ENCODE assay signal across 32 cellular contexts in the genomic region with DNA sequence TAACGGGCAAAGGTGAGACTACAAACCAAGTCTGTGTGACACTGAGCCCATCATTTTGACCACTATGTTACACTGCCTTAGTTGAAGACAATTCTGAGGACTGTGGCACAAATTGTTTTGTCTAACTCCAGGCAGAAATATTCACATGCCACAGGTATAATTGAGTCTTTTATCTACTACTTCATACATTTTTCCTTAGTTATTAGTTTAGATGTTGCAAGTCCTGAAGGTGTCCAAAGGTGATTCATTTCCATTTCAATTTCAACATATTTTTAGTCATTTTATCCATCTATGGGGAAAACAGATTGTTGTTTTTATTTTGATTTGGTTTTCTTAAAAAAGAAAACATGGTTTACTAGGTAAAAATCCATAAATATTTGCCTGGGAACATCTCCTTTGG.
"Had no signal": no experiment of that assay in that cellular context is flagged by ENCODE, and none has a peak within 500 bp of the region (broad histone marks: within the 10 kb centered on the region; RNA-seq: fewer than 3 reads in every experiment).

No MANE protein-coding gene starts in this region.

- H3K9me3 ChIP-seq: adrenal gland, body of pancreas, breast epithelium had no signal

- FAIRE-seq: astrocyte had no signal

- H3K4me1 ChIP-seq: adrenal gland, ascending aorta, body of pancreas, breast epithelium had no signal

- DNase-seq: activated effector memory CD4-positive, alpha-beta T cell treated with anti-CD3 and anti-CD28 coated beads, Interleukin-2, amount 50 U/mL, for 16 hours; activated effector memory CD4-positive, alpha-beta T cell treated with Interleukin-2 at 50 U/mL for 16 hours; activated gamma-delta T cell; activated gamma-delta T cell treated with Interleukin-2 at 50 U/mL for 16 hours; activated naive CD4-positive, alpha-beta T cell; activated naive CD4-positive, alpha-beta T cell treated with anti-CD3 and anti-CD28 coated beads for 36 hours; activated naive CD4-positive, alpha-beta T cell treated with anti-CD3 and anti-CD28 coated beads, Interleukin-2, amount 10 ng/mL, durations not matched to agents 7 days and 5 days; activated naive CD4-positive, alpha-beta T cell treated with anti-CD3 and anti-CD28 coated beads, Interleukin-2, amount 50 U/mL, for 16 hours; activated naive CD4-positive, alpha-beta T cell treated with Interleukin-2 at 50 U/mL for 16 hours; activated naive CD8-positive, alpha-beta T cell treated with anti-CD3 and anti-CD28 coated beads for 36 hours; activated naive CD8-positive, alpha-beta T cell treated with anti-CD3 and anti-CD28 coated beads, Interleukin-2, amount 10 ng/mL, durations not matched to agents 7 days and 5 days; activated naive CD8-positive, alpha-beta T cell treated with anti-CD3 and anti-CD28 coated beads, Interleukin-2, amount 50 U/mL, for 24 hours; activated T-cell treated with anti-CD3 and anti-CD28 coated beads for 4 hours; activated T-cell treated with anti-CD3 and anti-CD28 coated beads, Interleukin-2, amount 50 U/mL, for 1 hour; activated T-cell treated with anti-CD3 and anti-CD28 coated beads, Interleukin-2, amount 50 U/mL, for 24 hours; activated T-cell treated with anti-CD3 and anti-CD28 coated beads, Interleukin-2, amount 50 U/mL, for 4 hours; activated T-cell treated with anti-CD3 and anti-CD28 coated beads, Interleukin-2, amount 50 U/mL, for 48 hours; activated T-cell treated with anti-CD3 and anti-CD28 coated beads, Interleukin-2, amount 50 U/mL, for 72 hours; adrenal gland; amniotic stem cell; amygdala; anterior cingulate cortex; aorta; body of pancreas; brain microvascular endothelial cell; caudate nucleus; central memory CD4-positive, alpha-beta T cell; cerebellar nuclear complex had no signal

- H3K4me3 ChIP-seq: adrenal gland, ascending aorta, body of pancreas, breast epithelium, cardiac muscle cell had no signal

- H3K27me3 ChIP-seq: adrenal gland, ascending aorta, body of pancreas, brain microvascular endothelial cell, breast epithelium, cardiac muscle cell had no signal

- H3K36me3 ChIP-seq: adrenal gland, ascending aorta, brain microvascular endothelial cell, breast epithelium, cardiac muscle cell had no signal

- H3K27ac ChIP-seq: adrenal gland, ascending aorta, body of pancreas, brain microvascular endothelial cell, breast epithelium, cardiac muscle cell had no signal
